21 cellular contexts compared by ENCODE assay signal in the genomic region with DNA sequence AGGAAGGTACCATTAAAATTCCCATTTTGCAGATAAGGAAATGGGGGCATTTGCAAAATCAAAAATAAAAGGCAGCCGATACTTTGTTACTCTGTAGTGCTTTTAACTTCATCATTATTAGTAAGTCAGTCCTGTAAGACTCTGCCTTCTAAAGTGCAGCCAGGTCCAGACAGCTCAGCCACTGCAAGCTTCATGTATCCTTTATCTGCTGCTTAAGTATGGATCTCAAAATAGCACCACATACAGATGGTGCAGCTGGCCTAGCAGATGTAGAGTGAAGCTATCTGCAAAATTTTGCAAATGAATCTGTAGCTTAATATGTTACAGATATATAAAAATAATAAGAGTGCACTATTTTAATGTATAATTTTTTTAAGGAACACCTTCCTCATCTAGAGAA. TPM values are rescaled to one million over a fixed set of nuclear protein-coding genes. Genes with fewer than 3 reads are reported as not detected.
DNase-seq lines count a peak whose midpoint lies in the region; ATAC-seq lines count a peak whose summit lies in the region.
"Had no signal": no experiment of that assay in that cellular context is flagged by ENCODE, and none has a peak within 500 bp of the region (broad histone marks: within the 10 kb centered on the region; RNA-seq: fewer than 3 reads in every experiment).

No MANE protein-coding gene starts in this region.

- H3K27me3 ChIP-seq in Karpas-422 (ENCODE audit: low read length): no peaks in the 10 kb centered on the region; the same call in 1 of the 2 replicates

- peak overlapping the region; percentile 29 for H3K4me2 ChIP-seq in Karpas-422 (ENCODE audit: low read depth, low read length, poor library complexity, severe bottlenecking)
- H3K4me2 ChIP-seq: A549 had no signal

- intact Hi-C loops in left ventricle myocardium superior (cut with micrococcal nuclease): no loop called here
- intact Hi-C loops in left cardiac atrium (cut with DNase I): no loop called here

- DNase-seq in left ventricle myocardium superior (no peak), left cardiac atrium (no peak), Karpas-422 (peak; percentile 61), occipital lobe (lab: John Stamatoyannopoulos, UW) (peak; percentile 4)
- DNase-seq: 8988T; ACHN; AML-193; C1 segment of cervical spinal cord; Calu3; CD4-positive, alpha-beta memory T cell; COR-L47; DMS79; EL; GDM1; GOT3; HFFc6 had no signal

- no peaks in the 10 kb centered on the region for H4K20me1 ChIP-seq in Karpas-422 (ENCODE audit: insufficient read depth, low read depth, low read length)

- H3K9me2 ChIP-seq in Karpas-422 (replicated peaks; ENCODE audit: insufficient read depth, low read length): no peaks in the 10 kb centered on the region

- H3K79me2 ChIP-seq in Karpas-422 (ENCODE audit: low read length): no peaks in the 10 kb centered on the region

- H3K9me3 ChIP-seq in Karpas-422 (ENCODE audit: low read length): no peaks in the 10 kb centered on the region
- H3K9me3 ChIP-seq: A549, HAP-1 had no signal

- no peaks in the 10 kb centered on the region for H3K36me3 ChIP-seq in Karpas-422 (ENCODE audit: insufficient read depth, low read length)
- H3K36me3 ChIP-seq: HAP-1 had no signal

- H3K9ac ChIP-seq in Karpas-422 (ENCODE audit: low read length): no peak overlapping the region

- ATAC-seq in left ventricle myocardium superior: peak; percentile 63
- no peak for ATAC-seq in left cardiac atrium
- ATAC-seq in GM18873 (IDR thresholded peaks at IDR 0.05; ENCODE audit: low FRiP score, unreplicated experiment): no peak
- ATAC-seq in GM21526 (IDR thresholded peaks at IDR 0.05; ENCODE audit: low FRiP score, unreplicated experiment): no peak
- ATAC-seq: A549, GM12878 had no signal

- H3K27ac ChIP-seq in Karpas-422 (ENCODE audit: low read length): peak overlapping the region; percentile 49
- H3K27ac ChIP-seq: A549 had no signal

- H3K4me3 ChIP-seq in Karpas-422 (ENCODE audit: low read length): no peak overlapping the region
- H3K4me3 ChIP-seq: A549, GM12878, HAP-1 had no signal

- peaks cover 25% of the 10 kb centered on the region for H3K4me1 ChIP-seq in Karpas-422 (ENCODE audit: low read length)
- H3K4me1 ChIP-seq: A549, HAP-1 had no signal

- no peak overlapping the region for H2AFZ ChIP-seq in Karpas-422 (ENCODE audit: low read length)

RNA-seq across cellular contexts. Expression of gene NUS1, which starts 53.4 kb away (rescaled TPM):
- total RNA-seq in left ventricle myocardium superior: 14.4 TPM
- 10 to 100 TPM; 15.8 to 24.5 TPM for total RNA-seq in left cardiac atrium
- 10.1 and 21.9 TPM in 2 replicates for total RNA-seq in Karpas-422 (2014; rRNA removed; shearing (Covaris generic); ENCODE audit: low replicate concordance)
- total RNA-seq in occipital lobe: 37.7 TPM

Comparison
In these comparisons a context has a peak if more than half of its experiments do, and no peak if none do; other contexts are left out.
1. DNase-seq: peak in Karpas-422 (single experiment) and occipital lobe (single experiment); none in left ventricle myocardium superior (single experiment) and left cardiac atrium (single experiment).